Comparison of ENCODE assay signal across 8 cellular contexts in genomic region chr6:129748901-129749748, GRCh38. TPM values are rescaled to one million over a fixed set of nuclear protein-coding genes. Genes with fewer than 3 reads are reported as not detected.
DNase-seq lines count a peak whose midpoint lies in the region; ATAC-seq and TF ChIP-seq lines count a peak whose summit lies in the region.

No MANE protein-coding gene starts in this region.

- H3K27ac ChIP-seq in esophagus squamous epithelium: peak overlapping the region in 3 of 4 donors; percentile 30 to 67 (median 54)

- DNase-seq in activated CD8-positive, alpha-beta memory T cell treated with anti-CD3 and anti-CD28 coated beads, Interleukin-2, amount 10 ng/mL, durations not matched to agents 7 days and 5 days: no peak
- DNase-seq in activated CD8-positive, alpha-beta memory T cell treated with anti-CD3 and anti-CD28 coated beads, Interleukin-2, amount 50 U/mL, for 4 hours: no peak
- DNase-seq in RPMI8226 (peak; percentile 61), esophagus squamous epithelium (lab: John Stamatoyannopoulos, UW) (no peak), stromal cell of bone marrow (ENCODE audit: low read depth) (peak; percentile 42), endothelial cell (ENCODE audit: low spot score) (no peak)
- no peak for DNase-seq in stimulated activated CD4-positive, alpha-beta T cell treated with anti-CD3 and anti-CD28 coated beads, Interleukin-4, amount 100 ng/mL, for 1 hour

- no peaks in the 10 kb centered on the region for H3K27me3 ChIP-seq in esophagus squamous epithelium

- no peaks in the 10 kb centered on the region for H3K27me3 Mint-ChIP-seq in activated CD8-positive, alpha-beta memory T cell treated with anti-CD3 and anti-CD28 coated beads, Interleukin-2, amount 10 ng/mL, durations not matched to agents 7 days and 5 days
- H3K27me3 Mint-ChIP-seq in endothelial cell (ENCODE audit: unreplicated experiment): no peaks in the 10 kb centered on the region

- CTCF ChIA-PET in activated CD8-positive, alpha-beta memory T cell treated with anti-CD3 and anti-CD28 coated beads, Interleukin-2, amount 10 ng/mL, durations not matched to agents 7 days and 5 days (lab: Charles Lee): interaction anchor here (0.6 to 3.1 kb wide), 26 partner anchors 8 to 272 kb away, joined by 3 to 19 read pairs (median 4); no protein-coding TSS in a partner anchor

- no peak overlapping the region for H3K4me3 ChIP-seq in esophagus squamous epithelium

- TF ChIP-seq POLR2A in esophagus squamous epithelium (IDR thresholded peaks at IDR 0.05): no peak

- no peak for TF ChIP-seq CTCF in esophagus squamous epithelium (IDR thresholded peaks at IDR 0.05)
- no peak for TF ChIP-seq CTCF in endothelial cell (IDR thresholded peaks at IDR 0.05; ENCODE audit: unreplicated experiment)

- peaks cover 45% of the 10 kb centered on the region for H3K4me1 Mint-ChIP-seq in activated CD8-positive, alpha-beta memory T cell treated with anti-CD3 and anti-CD28 coated beads, Interleukin-2, amount 10 ng/mL, durations not matched to agents 7 days and 5 days
- peaks cover 7% of the 10 kb centered on the region for H3K4me1 Mint-ChIP-seq in endothelial cell (ENCODE audit: unreplicated experiment)

- intact Hi-C loops in esophagus squamous epithelium (cut with DNase I): no loop called here

- no peaks in the 10 kb centered on the region for H3K9me3 ChIP-seq in esophagus squamous epithelium

- peaks cover 1% of the 10 kb centered on the region for H3K36me3 Mint-ChIP-seq in activated CD8-positive, alpha-beta memory T cell treated with anti-CD3 and anti-CD28 coated beads, Interleukin-2, amount 10 ng/mL, durations not matched to agents 7 days and 5 days
- H3K36me3 Mint-ChIP-seq in endothelial cell (ENCODE audit: low read depth, unreplicated experiment): no peaks in the 10 kb centered on the region

- peak; percentile 6 for ATAC-seq in activated CD8-positive, alpha-beta memory T cell treated with anti-CD3 and anti-CD28 coated beads, Interleukin-2, amount 10 ng/mL, durations not matched to agents 7 days and 5 days
- no peak for ATAC-seq in HG02938 (IDR thresholded peaks at IDR 0.05; ENCODE audit: unreplicated experiment)

- H3K27ac Mint-ChIP-seq in activated CD8-positive, alpha-beta memory T cell treated with anti-CD3 and anti-CD28 coated beads, Interleukin-2, amount 10 ng/mL, durations not matched to agents 7 days and 5 days: peak overlapping the region; percentile 92
- no peak overlapping the region for H3K27ac Mint-ChIP-seq in endothelial cell (ENCODE audit: unreplicated experiment)

- peaks cover 0 to 32% (median 16%) of the 10 kb centered on the region in 3 donors for H3K4me1 ChIP-seq in esophagus squamous epithelium

- peak overlapping the region; percentile 72 for H3K4me3 Mint-ChIP-seq in activated CD8-positive, alpha-beta memory T cell treated with anti-CD3 and anti-CD28 coated beads, Interleukin-2, amount 10 ng/mL, durations not matched to agents 7 days and 5 days
- H3K4me3 Mint-ChIP-seq in endothelial cell (ENCODE audit: unreplicated experiment): no peak overlapping the region

- 61% methylated on average over 7 of the region's 7 CpGs for WGBS in esophagus squamous epithelium, 2 donors

- no peaks in the 10 kb centered on the region for H3K36me3 ChIP-seq in esophagus squamous epithelium

- H3K9me3 Mint-ChIP-seq in activated CD8-positive, alpha-beta memory T cell treated with anti-CD3 and anti-CD28 coated beads, Interleukin-2, amount 10 ng/mL, durations not matched to agents 7 days and 5 days (ENCODE audit: low read depth): no peaks in the 10 kb centered on the region
- no peaks in the 10 kb centered on the region for H3K9me3 Mint-ChIP-seq in endothelial cell (ENCODE audit: unreplicated experiment)

RNA-seq across cellular contexts. Expression of gene ARHGAP18, which starts 39.1 kb away (rescaled TPM):
- total RNA-seq in activated CD8-positive, alpha-beta memory T cell treated with anti-CD3 and anti-CD28 coated beads, Interleukin-2, amount 10 ng/mL, durations not matched to agents 7 days and 5 days: 10 to 100 TPM; 14.1 to 20.8 TPM
- total RNA-seq in esophagus squamous epithelium: 1 to 10 TPM; 2.8 to 9.0 (median 7.1) TPM
- 102 TPM for total RNA-seq in endothelial cell (ENCODE audit: unreplicated experiment)

Comparison
In these comparisons a context has a peak if more than half of its experiments do, and no peak if none do; other contexts are left out.
1. DNase-seq: peak in RPMI8226 (single experiment) and stromal cell of bone marrow (single experiment); none in activated CD8-positive, alpha-beta memory T cell treated with anti-CD3 and anti-CD28 coated beads, Interleukin-2, amount 10 ng/mL, durations not matched to agents 7 days and 5 days (single experiment), activated CD8-positive, alpha-beta memory T cell treated with anti-CD3 and anti-CD28 coated beads, Interleukin-2, amount 50 U/mL, for 4 hours (single experiment), esophagus squamous epithelium (single experiment), stimulated activated CD4-positive, alpha-beta T cell treated with anti-CD3 and anti-CD28 coated beads, Interleukin-4, amount 100 ng/mL, for 1 hour (single experiment) and endothelial cell (single experiment).